8 cellular contexts compared by ENCODE assay signal in genomic region chr6:70547313-70547712, GRCh38. TPM values are rescaled to one million over a fixed set of nuclear protein-coding genes. Genes with fewer than 3 reads are reported as not detected.
A peak's percentile ranks its signal among the peaks of the same experiment; 100 is the strongest.
DNase-seq lines count a peak whose midpoint lies in the region; ATAC-seq and TF ChIP-seq lines count a peak whose summit lies in the region.

No MANE protein-coding gene starts in this region.

- no peaks in the 10 kb centered on the region for H4K20me1 ChIP-seq in Karpas-422 (ENCODE audit: insufficient read depth, low read depth, low read length)

- peaks cover 2% of the 10 kb centered on the region for H3K4me1 ChIP-seq in Karpas-422 (ENCODE audit: low read length)
- no peaks in the 10 kb centered on the region for H3K4me1 ChIP-seq in suprapubic skin

- H3K4me3 ChIP-seq in Karpas-422 (ENCODE audit: low read length), result no peak overlapping the region
- H3K4me3 ChIP-seq in suprapubic skin, result no peak overlapping the region

- TF ChIP-seq EP300 in suprapubic skin (IDR thresholded peaks at IDR 0.05), result no peak

- H3K27me3 ChIP-seq in Karpas-422 (ENCODE audit: low read length) (no peaks in the 10 kb centered on the region), suprapubic skin (no peaks in the 10 kb centered on the region)

- H3K9me3 ChIP-seq in Karpas-422 (ENCODE audit: low read length) (no peaks in the 10 kb centered on the region), suprapubic skin (no peaks in the 10 kb centered on the region)

- ATAC-seq in GM18868 (IDR thresholded peaks at IDR 0.05; ENCODE audit: unreplicated experiment) (peak; percentile 65), Right ventricle myocardium superior (ENCODE audit: poor library complexity) (peak; percentile 85), GM21526 (IDR thresholded peaks at IDR 0.05; ENCODE audit: low FRiP score, unreplicated experiment) (no peak), esophagus mucosa (no peak)

- no peak overlapping the region for H3K9ac ChIP-seq in Karpas-422 (ENCODE audit: low read length)

- peaks cover 7% of the 10 kb centered on the region for H3K36me3 ChIP-seq in Karpas-422 (ENCODE audit: insufficient read depth, low read length)
- H3K36me3 ChIP-seq in suprapubic skin, result peaks cover 9% of the 10 kb centered on the region

- TF ChIP-seq POLR2A in suprapubic skin (IDR thresholded peaks at IDR 0.05), result no peak

- H3K4me2 ChIP-seq in Karpas-422 (ENCODE audit: low read depth, low read length, poor library complexity, severe bottlenecking), result no peak overlapping the region

- intact Hi-C loops in Right ventricle myocardium superior (cut with DNase I), result no loop called here

- H3K79me2 ChIP-seq in Karpas-422 (ENCODE audit: low read length), result no peaks in the 10 kb centered on the region

- H3K27ac ChIP-seq in Karpas-422 (ENCODE audit: low read length) (no peak overlapping the region), suprapubic skin (no peak overlapping the region)

- H2AFZ ChIP-seq in Karpas-422 (ENCODE audit: low read length), result no peak overlapping the region

- no peaks in the 10 kb centered on the region for H3K9me2 ChIP-seq in Karpas-422 (replicated peaks; ENCODE audit: insufficient read depth, low read length)

- no peak for TF ChIP-seq CTCF in suprapubic skin (IDR thresholded peaks at IDR 0.05)

- DNase-seq in A172 (ENCODE audit: low spot score), result peak; percentile 6
- peak; percentile 17 for DNase-seq in SK-N-DZ (ENCODE audit: low spot score)
- no peak for DNase-seq in Right ventricle myocardium superior
- no peak for DNase-seq in Karpas-422
- no peak for DNase-seq in suprapubic skin (ENCODE audit: low spot score in 2 of 2)

RNA-seq across cellular contexts. Expression of gene SDHAF4, which starts 19.4 kb away (rescaled TPM):
- total RNA-seq in A172 (2014; rRNA removed; shearing (Covaris generic)), result 15.6 and 31.1 TPM in 2 replicates
- polyA plus RNA-seq in SK-N-DZ (2014; cell fraction: cytosol; rRNA removed), result 8.5 and 17.1 TPM in 2 replicates
- polyA plus RNA-seq in SK-N-DZ (2014; cell fraction: nucleus; rRNA removed), result 10.9 and 27.4 TPM in 2 replicates
- total RNA-seq in Right ventricle myocardium superior (17.8 TPM), esophagus mucosa (11.7 TPM), suprapubic skin (10 to 100 TPM in 1 of 4 donors, 1 to 10 TPM in 3; 3.8 to 12.5 (median 6.6) TPM)
- total RNA-seq in Karpas-422 (2014; rRNA removed; shearing (Covaris generic); ENCODE audit: low replicate concordance), result 11.6 and 36.5 TPM in 2 replicates

Comparison
In these comparisons a context has a peak if more than half of its experiments do, and no peak if none do; other contexts are left out.
1. DNase-seq: peak in A172 (single experiment) and SK-N-DZ (single experiment); none in Right ventricle myocardium superior (single experiment), Karpas-422 (single experiment) and suprapubic skin (0 of 2).
2. ATAC-seq: peak in GM18868 (single experiment) and Right ventricle myocardium superior (single experiment); none in GM21526 (single experiment) and esophagus mucosa (single experiment).